ENCODE assay signal across 12 cellular contexts in the genomic region with DNA sequence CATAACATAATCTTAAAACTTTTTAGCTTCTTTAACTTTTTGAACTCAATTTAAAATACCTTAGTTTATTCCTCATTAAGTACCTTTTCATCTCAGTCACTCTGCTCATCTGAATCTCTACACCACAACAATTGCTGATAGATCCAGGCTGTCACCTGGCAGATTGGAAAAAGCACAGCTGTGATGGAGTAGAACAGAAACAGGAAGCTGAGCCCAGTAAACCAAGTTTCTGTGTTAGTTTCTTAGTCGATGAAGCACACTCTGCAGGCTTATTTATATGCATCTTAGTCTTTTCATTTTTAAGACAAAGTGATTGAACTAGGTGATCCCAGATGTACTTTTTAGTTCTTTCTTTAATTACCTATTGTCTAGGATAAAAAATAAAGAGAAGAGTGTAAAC.
DNase-seq lines count a peak whose midpoint lies in the region; ATAC-seq, FAIRE-seq and TF ChIP-seq lines count a peak whose summit lies in the region.
"Had no signal": no experiment of that assay in that cellular context is flagged by ENCODE, and none has a peak within 500 bp of the region (broad histone marks: within the 10 kb centered on the region; RNA-seq: fewer than 3 reads in every experiment).

No MANE protein-coding gene starts in this region.

- peak; percentile 82 for ATAC-seq in GM19372 (IDR thresholded peaks at IDR 0.05; ENCODE audit: low read depth, unreplicated experiment)
- peak; percentile 96 for ATAC-seq in HG02763 (IDR thresholded peaks at IDR 0.05; ENCODE audit: unreplicated experiment)
- peak; percentile 89 for ATAC-seq in HG03460 (IDR thresholded peaks at IDR 0.05; ENCODE audit: unreplicated experiment)
- ATAC-seq: esophagus mucosa, HCT116 had no signal

- TF ChIP-seq POLR2A in GM12892 (IDR thresholded peaks at IDR 0.05; ENCODE audit: low read depth, low read length): no peak

- no peaks in the 10 kb centered on the region for H3K4me1 Mint-ChIP-seq in activated T-cell treated with anti-CD3 and anti-CD28 coated beads, Interleukin-2, amount 50 U/mL, for 24 hours (ENCODE audit: low read depth)
- no peaks in the 10 kb centered on the region for H3K4me1 Mint-ChIP-seq in activated CD4-positive, alpha-beta memory T cell treated with anti-CD3 and anti-CD28 coated beads for 36 hours (ENCODE audit: low read depth)

- intact Hi-C loops in activated CD4-positive, alpha-beta memory T cell treated with anti-CD3 and anti-CD28 coated beads for 36 hours (cut with micrococcal nuclease): no loop called here

- no peak overlapping the region for H3K27ac Mint-ChIP-seq in activated T-cell treated with anti-CD3 and anti-CD28 coated beads, Interleukin-2, amount 50 U/mL, for 24 hours
- no peak overlapping the region for H3K27ac Mint-ChIP-seq in activated CD4-positive, alpha-beta memory T cell treated with anti-CD3 and anti-CD28 coated beads for 36 hours
- H3K27ac Mint-ChIP-seq: nephron progenitor cell had no signal

- H3K9me3 Mint-ChIP-seq in activated T-cell treated with anti-CD3 and anti-CD28 coated beads, Interleukin-2, amount 50 U/mL, for 24 hours: peaks cover 3% of the 10 kb centered on the region
- H3K9me3 Mint-ChIP-seq in activated CD4-positive, alpha-beta memory T cell treated with anti-CD3 and anti-CD28 coated beads for 36 hours: no peaks in the 10 kb centered on the region
- H3K9me3 Mint-ChIP-seq: nephron progenitor cell had no signal

- H3K27me3 Mint-ChIP-seq in activated T-cell treated with anti-CD3 and anti-CD28 coated beads, Interleukin-2, amount 50 U/mL, for 24 hours: no peaks in the 10 kb centered on the region
- H3K27me3 Mint-ChIP-seq in activated CD4-positive, alpha-beta memory T cell treated with anti-CD3 and anti-CD28 coated beads for 36 hours: no peaks in the 10 kb centered on the region

- CTCF ChIA-PET in activated CD4-positive, alpha-beta memory T cell treated with anti-CD3 and anti-CD28 coated beads for 36 hours (lab: Charles Lee): no interaction called here

- H3K4me3 Mint-ChIP-seq in activated T-cell treated with anti-CD3 and anti-CD28 coated beads, Interleukin-2, amount 50 U/mL, for 24 hours: no peak overlapping the region
- no peak overlapping the region for H3K4me3 Mint-ChIP-seq in activated CD4-positive, alpha-beta memory T cell treated with anti-CD3 and anti-CD28 coated beads for 36 hours
- H3K4me3 Mint-ChIP-seq: nephron progenitor cell had no signal

- no peak for DNase-seq in GM12892 (ENCODE audit: insufficient read length)
- DNase-seq in SKM-1 (lab: John Stamatoyannopoulos, UW; ENCODE audit: unreplicated experiment): no peak
- DNase-seq in activated T-cell treated with anti-CD3 and anti-CD28 coated beads, Interleukin-2, amount 50 U/mL, for 24 hours: no peak
- DNase-seq in activated CD4-positive, alpha-beta memory T cell treated with anti-CD3 and anti-CD28 coated beads for 36 hours: no peak
- DNase-seq in NCI-H1048 (lab: John Stamatoyannopoulos, UW): no peak
- DNase-seq: nephron progenitor cell; stimulated activated naive CD4-positive, alpha-beta T cell treated with Interleukin-2 at 50 U/mL for 16 hours had no signal

- FAIRE-seq in GM12892 (lab: Jason Lieb, UNC): peak; percentile 27

- POLR2A ChIA-PET in activated CD4-positive, alpha-beta memory T cell treated with anti-CD3 and anti-CD28 coated beads for 36 hours (lab: Charles Lee): no interaction called here

- H3K36me3 Mint-ChIP-seq in activated T-cell treated with anti-CD3 and anti-CD28 coated beads, Interleukin-2, amount 50 U/mL, for 24 hours (ENCODE audit: low read depth): no peaks in the 10 kb centered on the region
- H3K36me3 Mint-ChIP-seq in activated CD4-positive, alpha-beta memory T cell treated with anti-CD3 and anti-CD28 coated beads for 36 hours: no peaks in the 10 kb centered on the region
